Comparison of ENCODE assay signal across 20 cellular contexts in genomic region chr11:70313945-70314344, GRCh38. TPM values are rescaled to one million over a fixed set of nuclear protein-coding genes. Genes with fewer than 3 reads are reported as not detected.
DNase-seq lines count a peak whose midpoint lies in the region; ATAC-seq, FAIRE-seq and TF ChIP-seq lines count a peak whose summit lies in the region.
"Had no signal": no experiment of that assay in that cellular context is flagged by ENCODE, and none has a peak within 500 bp of the region (broad histone marks: within the 10 kb centered on the region; RNA-seq: fewer than 3 reads in every experiment).

No MANE protein-coding gene starts in this region.

- H3K79me2 ChIP-seq in endothelial cell of umbilical vein (ENCODE audit: control insufficient read depth, insufficient read depth, low read length) = peaks cover 23% of the 10 kb centered on the region

- H3K27me3 Mint-ChIP-seq in T-helper 1 cell treated with Interleukin-12 subunit alpha and Interleukin-12 subunit beta and Interleukin-4 antibody, amounts not matched to agents 30 μg/mL and 1 μg/mL, for 36 hours (ENCODE audit: low read depth) = no peaks in the 10 kb centered on the region
- H3K27me3 Mint-ChIP-seq in stimulated activated memory B cell treated with anti-CD40 and anti-IgM and Interleukin-4, amounts not matched to agents 10 μg/mL and 1 μg/mL and 100 μg/mL, for 72 hours = no peaks in the 10 kb centered on the region
- H3K27me3 Mint-ChIP-seq: activated naive CD8-positive, alpha-beta T cell treated with anti-CD3 and anti-CD28 coated beads for 36 hours; naive thymus-derived CD4-positive, alpha-beta T cell had no signal

- BruUV-seq in endothelial cell of umbilical vein (replicated peaks; lab: Mats Ljungman, UMichigan) = no TSS peak

- TF ChIP-seq CTCF in endothelial cell of umbilical vein (IDR thresholded peaks at IDR 0.05; ENCODE audit: extremely low read depth in 1 of 2, insufficient read depth in 1 of 2, low read depth in 1 of 2, low read length in 2 of 2) = no peak

- H3K9me3 ChIP-seq in endothelial cell of umbilical vein (replicated peaks; ENCODE audit: control insufficient read depth, insufficient read depth, low read length) = no peaks in the 10 kb centered on the region
- H3K9me3 ChIP-seq: thyroid gland had no signal

- peaks cover 3% of the 10 kb centered on the region for H3K4me1 ChIP-seq in endothelial cell of umbilical vein (ENCODE audit: control insufficient read depth, extremely low read depth, insufficient read depth, low read length)

- no peaks in the 10 kb centered on the region for H4K20me1 ChIP-seq in endothelial cell of umbilical vein (replicated peaks; ENCODE audit: control insufficient read depth, extremely low read depth, insufficient read depth, low read length)

- no peaks in the 10 kb centered on the region for H3K27me3 ChIP-seq in endothelial cell of umbilical vein (ENCODE audit: control insufficient read depth in 2 of 2, insufficient read depth in 2 of 2, low read length in 2 of 2)
- H3K27me3 ChIP-seq: thyroid gland had no signal

- POLR2A ChIA-PET in endothelial cell of umbilical vein (lab: Charles Lee) = no interaction called here

- H3K27ac ChIP-seq in endothelial cell of umbilical vein (ENCODE audit: insufficient read depth, low read depth, low read length) = peak overlapping the region; percentile 36
- H3K27ac ChIP-seq: thyroid gland had no signal

- peaks cover 0 to 1% of the 10 kb centered on the region in 2 experiments for H3K36me3 ChIP-seq in endothelial cell of umbilical vein (ENCODE audit: control insufficient read depth in 2 of 2, extremely low read depth in 1 of 2, insufficient read depth in 2 of 2, low read length in 2 of 2)
- H3K36me3 ChIP-seq: thyroid gland had no signal

- no peak overlapping the region for H3K4me3 ChIP-seq in endothelial cell of umbilical vein (replicated peaks in 1 of 3; ENCODE audit: insufficient read depth in 1 of 3, low read depth in 1 of 3, low read length in 3 of 3)
- H3K4me3 ChIP-seq: thyroid gland had no signal

- no peak for FAIRE-seq in endothelial cell of umbilical vein (lab: Jason Lieb, UNC)
- FAIRE-seq: GM18507 had no signal

- no peak overlapping the region for H3K9ac ChIP-seq in endothelial cell of umbilical vein (replicated peaks; ENCODE audit: extremely low read depth, insufficient read depth, low read length)

- in situ Hi-C loops in SK-MEL-5 (cut with HindIII; ENCODE audit: low pct_unique_long_range_greater_than_20kb, low sequenced_read_pairs) = no loop called here

- peak; percentile 34 for ATAC-seq in stimulated activated memory B cell treated with anti-CD40 and anti-IgM and Interleukin-4, amounts not matched to agents 10 μg/mL and 1 μg/mL and 100 μg/mL, for 72 hours
- ATAC-seq in HG03469 (IDR thresholded peaks at IDR 0.05; ENCODE audit: unreplicated experiment) (no peak), GM19324 (IDR thresholded peaks at IDR 0.05; ENCODE audit: low FRiP score, unreplicated experiment) (no peak)

- H2AFZ ChIP-seq in endothelial cell of umbilical vein (ENCODE audit: low read depth, low read length) = no peak overlapping the region

- H3K27ac Mint-ChIP-seq in T-helper 1 cell treated with Interleukin-12 subunit alpha and Interleukin-12 subunit beta and Interleukin-4 antibody, amounts not matched to agents 30 μg/mL and 1 μg/mL, for 36 hours = peak overlapping the region; percentile 12
- peak overlapping the region; percentile 80 for H3K27ac Mint-ChIP-seq in stimulated activated memory B cell treated with anti-CD40 and anti-IgM and Interleukin-4, amounts not matched to agents 10 μg/mL and 1 μg/mL and 100 μg/mL, for 72 hours
- H3K27ac Mint-ChIP-seq: activated naive CD8-positive, alpha-beta T cell treated with anti-CD3 and anti-CD28 coated beads for 36 hours had no signal

- H3K4me3 Mint-ChIP-seq in T-helper 1 cell treated with Interleukin-12 subunit alpha and Interleukin-12 subunit beta and Interleukin-4 antibody, amounts not matched to agents 30 μg/mL and 1 μg/mL, for 36 hours = no peak overlapping the region
- peak overlapping the region; percentile 59 for H3K4me3 Mint-ChIP-seq in stimulated activated memory B cell treated with anti-CD40 and anti-IgM and Interleukin-4, amounts not matched to agents 10 μg/mL and 1 μg/mL and 100 μg/mL, for 72 hours
- H3K4me3 Mint-ChIP-seq: activated naive CD8-positive, alpha-beta T cell treated with anti-CD3 and anti-CD28 coated beads for 36 hours; naive thymus-derived CD4-positive, alpha-beta T cell had no signal

- no peak for DNase-seq in T-helper 1 cell
- DNase-seq in SK-MEL-5 (ENCODE audit: low read depth, low spot score) = peak; percentile 49
- DNase-seq in endothelial cell of umbilical vein (ENCODE audit: low read depth, low spot score) = no peak
- DNase-seq in activated CD8-positive, alpha-beta memory T cell treated with anti-CD3 and anti-CD28 coated beads, Interleukin-2, amount 50 U/mL, for 4 hours = no peak
- DNase-seq: 8988T; activated CD4-positive, alpha-beta T cell treated with anti-CD3 and anti-CD28 coated beads for 4 hours; activated naive CD8-positive, alpha-beta T cell treated with anti-CD3 and anti-CD28 coated beads for 36 hours; activated T-cell treated with anti-CD3 and anti-CD28 coated beads, Interleukin-2, amount 50 U/mL, for 1 hour; DMS53; H7; naive thymus-derived CD4-positive, alpha-beta T cell; NCI-H345; NK-92 treated with Interleukin-12 subunit alpha and Interleukin-12 subunit beta, amount 100 ng/mL, for 24 hours; SHP77; thyroid gland had no signal

- no peak for TF ChIP-seq POLR2A in endothelial cell of umbilical vein (IDR thresholded peaks at IDR 0.05; ENCODE audit: low read depth, low read length)

- CTCF ChIA-PET in endothelial cell of umbilical vein (lab: Charles Lee) = no interaction called here

- H3K9me1 ChIP-seq in endothelial cell of umbilical vein (replicated peaks; ENCODE audit: control insufficient read depth, extremely low read depth, insufficient read depth, low read length) = no peaks in the 10 kb centered on the region

- peaks cover 4% of the 10 kb centered on the region for H3K4me1 Mint-ChIP-seq in T-helper 1 cell treated with Interleukin-12 subunit alpha and Interleukin-12 subunit beta and Interleukin-4 antibody, amounts not matched to agents 30 μg/mL and 1 μg/mL, for 36 hours (ENCODE audit: low read depth)
- H3K4me1 Mint-ChIP-seq in stimulated activated memory B cell treated with anti-CD40 and anti-IgM and Interleukin-4, amounts not matched to agents 10 μg/mL and 1 μg/mL and 100 μg/mL, for 72 hours = peaks cover 44% of the 10 kb centered on the region

- peaks cover 9% of the 10 kb centered on the region for H3K36me3 Mint-ChIP-seq in T-helper 1 cell treated with Interleukin-12 subunit alpha and Interleukin-12 subunit beta and Interleukin-4 antibody, amounts not matched to agents 30 μg/mL and 1 μg/mL, for 36 hours (ENCODE audit: low read depth)
- peaks cover 50% of the 10 kb centered on the region for H3K36me3 Mint-ChIP-seq in stimulated activated memory B cell treated with anti-CD40 and anti-IgM and Interleukin-4, amounts not matched to agents 10 μg/mL and 1 μg/mL and 100 μg/mL, for 72 hours

- H3K9me3 Mint-ChIP-seq in T-helper 1 cell treated with Interleukin-12 subunit alpha and Interleukin-12 subunit beta and Interleukin-4 antibody, amounts not matched to agents 30 μg/mL and 1 μg/mL, for 36 hours = no peaks in the 10 kb centered on the region
- H3K9me3 Mint-ChIP-seq in stimulated activated memory B cell treated with anti-CD40 and anti-IgM and Interleukin-4, amounts not matched to agents 10 μg/mL and 1 μg/mL and 100 μg/mL, for 72 hours = peaks cover 5% of the 10 kb centered on the region
- H3K9me3 Mint-ChIP-seq: activated naive CD8-positive, alpha-beta T cell treated with anti-CD3 and anti-CD28 coated beads for 36 hours; naive thymus-derived CD4-positive, alpha-beta T cell had no signal

- intact Hi-C loops in endothelial cell of umbilical vein (cut with micrococcal nuclease) = no loop called here

- peak overlapping the region; percentile 46 for H3K4me2 ChIP-seq in endothelial cell of umbilical vein (ENCODE audit: insufficient read depth, low read length)

- dilution Hi-C loops in endothelial cell of umbilical vein (cut with MboI; ENCODE audit: extremely low pct_ligation_motif_present, low sequenced_read_pairs) = no loop called here

TF ChIP-seq in endothelial cell of umbilical vein, 7 proteins besides CTCF, POLR2A, EP300 and RAD21:
- TF ChIP-seq POLR2AphosphoS5 (IDR thresholded peaks at IDR 0.05; ENCODE audit: insufficient read depth, low read depth, low read length) (no peak), GATA2 (IDR thresholded peaks at IDR 0.05; ENCODE audit: insufficient read depth, insufficient read length, low read depth, low read length) (no peak), MAX (IDR thresholded peaks at IDR 0.05; ENCODE audit: insufficient read depth, insufficient read length) (no peak), EZH2 (IDR thresholded peaks at IDR 0.05; ENCODE audit: borderline replicate concordance, low read depth, low read length, severe bottlenecking) (no peak), JUN (IDR thresholded peaks at IDR 0.05; ENCODE audit: borderline replicate concordance, insufficient read depth, insufficient read length, low read depth) (no peak), FOS (IDR thresholded peaks at IDR 0.05; ENCODE audit: borderline replicate concordance, insufficient read depth, low read length) (no peak), MYC (IDR thresholded peaks at IDR 0.05; ENCODE audit: low read depth, low read length) (no peak)

RNA-seq across cellular contexts. Expression of gene PPFIA1, which starts 43.5 kb away (rescaled TPM):
- total RNA-seq in SK-MEL-5 (2014; rRNA removed; shearing (Covaris generic)) = 120 and 134 TPM in 2 replicates
- polyA plus RNA-seq in SK-MEL-5 (2015; cell fraction: cytosol; rRNA removed) = 115 and 160 TPM in 2 replicates
- 248 and 399 TPM in 2 replicates for polyA plus RNA-seq in SK-MEL-5 (2015; cell fraction: nucleus; rRNA removed)
- total RNA-seq in endothelial cell of umbilical vein = 60.7 and 60.9 TPM in 2 replicates
- polyA plus RNA-seq in endothelial cell of umbilical vein = 44.3 and 49.9 TPM in 2 replicates
- polyA plus RNA-seq in endothelial cell of umbilical vein (2011; cell fraction: cytosol; rRNA removed) = 37.0 and 38.1 TPM in 2 replicates
- polyA plus RNA-seq in endothelial cell of umbilical vein (2011; cell fraction: nucleus; rRNA removed) = 219 and 240 TPM in 2 replicates
- polyA plus RNA-seq in endothelial cell of umbilical vein (2012) = 31.2 and 34.2 TPM in 2 replicates
- polyA minus RNA-seq in endothelial cell of umbilical vein = 126 and 153 TPM in 2 replicates
- 86.1 TPM for polyA minus RNA-seq in endothelial cell of umbilical vein (2011; cell fraction: cytosol; rRNA and poly(A)+ RNA removed)
- 107 and 120 TPM in 2 replicates for polyA minus RNA-seq in endothelial cell of umbilical vein (2011; cell fraction: nucleus; rRNA and poly(A)+ RNA removed)
